8 cellular contexts compared by ENCODE assay signal in genomic region chr3:171811059-171811912, GRCh38. TPM values are rescaled to one million over a fixed set of nuclear protein-coding genes. Genes with fewer than 3 reads are reported as not detected.
DNase-seq lines count a peak whose midpoint lies in the region; ATAC-seq and TF ChIP-seq lines count a peak whose summit lies in the region.

No MANE protein-coding gene starts in this region.

- H3K9ac ChIP-seq in subcutaneous abdominal adipose tissue (ENCODE audit: low read length in 5 of 5) = peak overlapping the region; percentile 20 to 98 (median 76)

- no peaks in the 10 kb centered on the region for H3K36me3 ChIP-seq in subcutaneous abdominal adipose tissue (ENCODE audit: control insufficient read depth in 5 of 5, insufficient read depth in 5 of 5, low read length in 5 of 5)

- 50% methylated on average over 7 of the region's 7 CpGs for WGBS in right cardiac atrium

- peaks cover 24% of the 10 kb centered on the region for H3K27me3 Mint-ChIP-seq in activated T-helper 2 cell treated with anti-CD3 and anti-CD28 coated beads, Interferon-gamma antibody, Interleukin-2, Interleukin-4, amounts not matched to agents 10 μg/mL and 5 μg/mL and 100 μg/mL, durations not matched to agents 14 hours and 24 hours and 36 hours (ENCODE audit: low read depth)

- ATAC-seq in right cardiac atrium = peak; percentile 33 to 52

- H3K9me3 ChIP-seq in right cardiac atrium (ENCODE audit: control insufficient read depth, low read length) (no peaks in the 10 kb centered on the region), subcutaneous abdominal adipose tissue (ENCODE audit: control insufficient read depth in 5 of 5, low read length in 5 of 5) (no peaks in the 10 kb centered on the region)

- H3K27ac Mint-ChIP-seq in activated T-helper 2 cell treated with anti-CD3 and anti-CD28 coated beads, Interferon-gamma antibody, Interleukin-2, Interleukin-4, amounts not matched to agents 10 μg/mL and 5 μg/mL and 100 μg/mL, durations not matched to agents 14 hours and 24 hours and 36 hours = no peak overlapping the region

- intact Hi-C loops in activated T-helper 2 cell treated with anti-CD3 and anti-CD28 coated beads, Interferon-gamma antibody, Interleukin-2, Interleukin-4, amounts not matched to agents 10 μg/mL and 5 μg/mL and 100 μg/mL, durations not matched to agents 14 hours and 24 hours and 36 hours (cut with micrococcal nuclease) = loop anchor here (5.0 to 10.0 kb wide), 5 partner anchors 66 to 704 kb away; partner anchors contain the start of gene FNDC3B
- intact Hi-C loops in right cardiac atrium (cut with DNase I) = no loop called here

- peak overlapping the region; percentile 51 for H3K27ac ChIP-seq in right cardiac atrium (ENCODE audit: low read length)
- H3K27ac ChIP-seq in subcutaneous abdominal adipose tissue (ENCODE audit: low read depth, low read length) = peak overlapping the region; percentile 88

- POLR2A ChIA-PET in HEK293T (lab: Yijun Ruan, JAX) = no interaction called here

- CTCF ChIA-PET in HEK293T (lab: Yijun Ruan, JAX) = interaction anchor here (0.8 kb wide), 1 partner anchor 19 kb away, joined by 3 read pairs; no protein-coding TSS in a partner anchor

- no peaks in the 10 kb centered on the region for H3K9me3 Mint-ChIP-seq in activated T-helper 2 cell treated with anti-CD3 and anti-CD28 coated beads, Interferon-gamma antibody, Interleukin-2, Interleukin-4, amounts not matched to agents 10 μg/mL and 5 μg/mL and 100 μg/mL, durations not matched to agents 14 hours and 24 hours and 36 hours

- H3K4me3 ChIP-seq in right cardiac atrium (ENCODE audit: low read length) (peak overlapping the region; percentile 57), subcutaneous abdominal adipose tissue (ENCODE audit: low read depth in 1 of 5, low read length in 5 of 5) (peak overlapping the region; percentile 69 to 85 (median 73))

- H3K27me3 ChIP-seq in right cardiac atrium (ENCODE audit: control insufficient read depth, insufficient read depth) (no peaks in the 10 kb centered on the region), subcutaneous abdominal adipose tissue (ENCODE audit: control insufficient read depth in 5 of 5, insufficient read depth in 4 of 5, low read length in 5 of 5) (no peaks in the 10 kb centered on the region)

- no peaks in the 10 kb centered on the region for H3K4me1 ChIP-seq in right cardiac atrium (ENCODE audit: control insufficient read depth, insufficient read depth, low read length)
- H3K4me1 ChIP-seq in subcutaneous abdominal adipose tissue (ENCODE audit: control insufficient read depth in 5 of 5, insufficient read depth in 5 of 5, low read length in 5 of 5) = peaks cover 7 to 47% (median 38%) of the 10 kb centered on the region in 5 donors

- peaks cover 43% of the 10 kb centered on the region for H3K4me1 Mint-ChIP-seq in activated T-helper 2 cell treated with anti-CD3 and anti-CD28 coated beads, Interferon-gamma antibody, Interleukin-2, Interleukin-4, amounts not matched to agents 10 μg/mL and 5 μg/mL and 100 μg/mL, durations not matched to agents 14 hours and 24 hours and 36 hours (ENCODE audit: low read depth)

- H3K36me3 Mint-ChIP-seq in activated T-helper 2 cell treated with anti-CD3 and anti-CD28 coated beads, Interferon-gamma antibody, Interleukin-2, Interleukin-4, amounts not matched to agents 10 μg/mL and 5 μg/mL and 100 μg/mL, durations not matched to agents 14 hours and 24 hours and 36 hours (ENCODE audit: low read depth) = no peaks in the 10 kb centered on the region

- DNase-seq in A172 (ENCODE audit: low spot score) (peak; percentile 96), HEK293T (ENCODE audit: extremely low spot score) (no peak), right cardiac atrium (peak; percentile 39 to 71 (median 55)), KG1 (lab: John Stamatoyannopoulos, UW) (no peak), cerebellar cortex (ENCODE audit: low spot score) (no peak), occipital lobe (lab: John Stamatoyannopoulos, UW) (no peak)
- no peak for DNase-seq in activated T-helper 2 cell treated with anti-CD3 and anti-CD28 coated beads, Interferon-gamma antibody, Interleukin-2, Interleukin-4, amounts not matched to agents 10 μg/mL and 5 μg/mL and 100 μg/mL, durations not matched to agents 14 hours and 24 hours and 36 hours (ENCODE audit: low spot score)

- H3K4me3 Mint-ChIP-seq in activated T-helper 2 cell treated with anti-CD3 and anti-CD28 coated beads, Interferon-gamma antibody, Interleukin-2, Interleukin-4, amounts not matched to agents 10 μg/mL and 5 μg/mL and 100 μg/mL, durations not matched to agents 14 hours and 24 hours and 36 hours (ENCODE audit: low read depth) = peak overlapping the region; percentile 46

TF ChIP-seq in HEK293T, 16 proteins besides CTCF, POLR2A, EP300 and RAD21:
- no peak for TF ChIP-seq FOXA1 (IDR thresholded peaks at IDR 0.05)
- TF ChIP-seq PKNOX1 (IDR thresholded peaks at IDR 0.05) = peak; percentile 89
TF ChIP-seq in HEK293T: peak in this region for 1.

RNA-seq across cellular contexts. Expression of gene PLD1, which starts 1.0 kb away (rescaled TPM):
- total RNA-seq in A172 (2014; rRNA removed; shearing (Covaris generic)) = 11.0 and 15.9 TPM in 2 replicates
- total RNA-seq in activated T-helper 2 cell treated with anti-CD3 and anti-CD28 coated beads, Interferon-gamma antibody, Interleukin-2, Interleukin-4, amounts not matched to agents 10 μg/mL and 5 μg/mL and 100 μg/mL, durations not matched to agents 14 hours and 24 hours and 36 hours = 1.0 and 1.1 TPM in 2 replicates
- total RNA-seq in right cardiac atrium (10 to 100 TPM; 49.0 to 79.5 (median 59.9) TPM), occipital lobe (6.6 TPM)
- polyA plus RNA-seq in right cardiac atrium = 17.0 TPM

RNA-seq across cellular contexts. Expression of gene TMEM212, which starts 31.9 kb away (rescaled TPM):
- total RNA-seq in A172 (2014; rRNA removed; shearing (Covaris generic)) = not detected in 2 replicates
- 0.09 TPM in 1 of 2 replicates, not detected in the other for total RNA-seq in activated T-helper 2 cell treated with anti-CD3 and anti-CD28 coated beads, Interferon-gamma antibody, Interleukin-2, Interleukin-4, amounts not matched to agents 10 μg/mL and 5 μg/mL and 100 μg/mL, durations not matched to agents 14 hours and 24 hours and 36 hours
- total RNA-seq in right cardiac atrium (not detected), occipital lobe (not detected)
- polyA plus RNA-seq in right cardiac atrium = not detected

Comparison
In these comparisons a context has a peak if more than half of its experiments do, and no peak if none do; other contexts are left out.
1. DNase-seq: peak in A172 (single experiment) and right cardiac atrium (3 of 3); none in HEK293T (single experiment), activated T-helper 2 cell treated with anti-CD3 and anti-CD28 coated beads, Interferon-gamma antibody, Interleukin-2, Interleukin-4, amounts not matched to agents 10 μg/mL and 5 μg/mL and 100 μg/mL, durations not matched to agents 14 hours and 24 hours and 36 hours (single experiment), KG1 (single experiment), cerebellar cortex (single experiment) and occipital lobe (single experiment).